In the genomic region with DNA sequence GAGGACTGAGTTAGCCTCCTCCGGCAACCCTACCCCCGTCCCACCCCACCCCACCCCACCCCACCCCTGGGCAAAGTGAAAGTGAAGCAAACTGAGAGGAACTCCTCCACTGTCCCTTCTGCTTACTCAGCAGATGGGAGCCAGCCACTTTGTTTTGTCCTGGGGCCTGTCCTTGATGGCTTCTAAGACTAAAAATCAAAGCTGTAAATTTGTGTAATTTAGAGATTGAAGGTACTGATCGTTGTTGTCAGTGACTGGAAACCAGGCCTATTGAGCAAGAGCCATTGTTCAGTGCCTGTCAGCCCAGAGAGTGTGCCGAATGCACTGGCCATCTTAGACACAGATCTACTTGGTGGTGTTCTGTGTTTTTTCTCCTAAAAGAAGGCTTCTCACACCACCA, we compare ENCODE assay signal across 10 cellular contexts.
DNase-seq lines count a peak whose midpoint lies in the region; ATAC-seq and TF ChIP-seq lines count a peak whose summit lies in the region.
"Had no signal": no experiment of that assay in that cellular context is flagged by ENCODE, and none has a peak within 500 bp of the region (broad histone marks: within the 10 kb centered on the region; RNA-seq: fewer than 3 reads in every experiment).

No MANE protein-coding gene starts in this region.

- no peaks in the 10 kb centered on the region for H3K9me3 ChIP-seq in stomach
- H3K9me3 ChIP-seq in MG63, result no peaks in the 10 kb centered on the region

- H3K27me3 ChIP-seq in brain microvascular endothelial cell (replicated peaks) (no peaks in the 10 kb centered on the region), stomach (no peaks in the 10 kb centered on the region), MG63 (no peaks in the 10 kb centered on the region)

- TF ChIP-seq POLR2A in stomach (IDR thresholded peaks at IDR 0.05), result no peak

- TF ChIP-seq CTCF in brain microvascular endothelial cell (IDR thresholded peaks at IDR 0.05; ENCODE audit: low read depth, low read length, missing control alignments), result no peak
- no peak for TF ChIP-seq CTCF in stomach (IDR thresholded peaks at IDR 0.05)

- in situ Hi-C loops in brain microvascular endothelial cell (cut with HindIII; ENCODE audit: low pct_ligation_motif_present, low sequenced_read_pairs), result no loop called here

- 6 to 20% (median 18%) methylated on average over 4 of the region's 4 CpGs for WGBS in stomach, 5 donors

- intact Hi-C loops in stomach (cut with DNase I; ENCODE audit: low total_unique reads), result no loop called here

- H3K4me1 ChIP-seq in stomach, result peaks cover 16 to 97% (median 59%) of the 10 kb centered on the region in 4 donors

- peaks cover 11% of the 10 kb centered on the region for H3K36me3 ChIP-seq in brain microvascular endothelial cell (replicated peaks)
- peaks cover 0 to 5% (median 0%) of the 10 kb centered on the region in 4 donors for H3K36me3 ChIP-seq in stomach
- H3K36me3 ChIP-seq in MG63, result peaks cover 62% of the 10 kb centered on the region

- ATAC-seq in GM21529 (IDR thresholded peaks at IDR 0.05; ENCODE audit: unreplicated experiment) (no peak), HG03097 (IDR thresholded peaks at IDR 0.05; ENCODE audit: low FRiP score, unreplicated experiment) (no peak)
- ATAC-seq: activated naive CD8-positive, alpha-beta T cell treated with anti-CD3 and anti-CD28 coated beads, Interleukin-2, amount 50 U/mL, for 24 hours had no signal

- no peak for TF ChIP-seq EP300 in stomach (IDR thresholded peaks at IDR 0.05)

- peak overlapping the region; percentile 69 for H3K27ac ChIP-seq in brain microvascular endothelial cell
- H3K27ac ChIP-seq in stomach, result peak overlapping the region in 4 of 5 donors; percentile 71 to 96 (median 76)

- H3K4me3 ChIP-seq in brain microvascular endothelial cell (ENCODE audit: low read depth, low read length) (no peak overlapping the region), stomach (peak overlapping the region; percentile 6 to 34 (median 14)), MG63 (no peak overlapping the region)

- DNase-seq in HuH-7 (ENCODE audit: low spot score) (peak; percentile 36), brain microvascular endothelial cell (no peak), kidney glomerular epithelial cell (lab: John Stamatoyannopoulos, UW) (peak; percentile 31), stomach (no peak), MG63 (no peak)
- no peak for DNase-seq in activated CD4-positive, CD25-positive, alpha-beta regulatory T cell treated with anti-CD3 and anti-CD28 coated beads, Interleukin-2, amount 50 U/mL, for 72 hours
- DNase-seq: activated naive CD8-positive, alpha-beta T cell treated with anti-CD3 and anti-CD28 coated beads, Interleukin-2, amount 50 U/mL, for 24 hours; NCI-H2171 treated with DMSO at 0.1 percent for 48 hours had no signal

Comparison
In these comparisons a context has a peak if more than half of its experiments do, and no peak if none do; other contexts are left out.
1. DNase-seq: peak in HuH-7 (single experiment) and kidney glomerular epithelial cell (single experiment); none in brain microvascular endothelial cell (single experiment), stomach (single experiment), MG63 (single experiment) and activated CD4-positive, CD25-positive, alpha-beta regulatory T cell treated with anti-CD3 and anti-CD28 coated beads, Interleukin-2, amount 50 U/mL, for 72 hours (single experiment).
2. H3K4me3 ChIP-seq: peak in stomach (4 of 4); none in brain microvascular endothelial cell (single experiment) and MG63 (single experiment).